ENCODE assay signal across 25 cellular contexts in the genomic region with DNA sequence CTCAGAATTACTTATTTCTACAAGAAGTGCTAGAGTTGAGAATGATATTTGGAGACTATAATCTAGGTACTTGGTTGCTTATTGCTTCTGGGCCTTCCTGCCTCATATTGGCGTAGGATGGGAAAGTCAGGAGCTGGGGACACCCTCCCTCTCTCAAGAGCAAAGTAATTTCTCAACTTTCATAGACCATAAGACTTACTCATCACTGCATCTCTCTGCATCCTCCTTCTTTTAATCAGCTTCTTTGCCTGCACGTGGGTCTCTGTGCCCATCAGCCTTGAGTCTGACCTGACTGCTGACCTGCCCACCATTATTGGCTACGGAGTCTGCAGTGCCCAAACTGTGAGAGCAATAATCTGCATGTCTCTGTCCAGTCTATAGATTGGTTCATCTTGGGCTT. TPM values are rescaled to one million over a fixed set of nuclear protein-coding genes. Genes with fewer than 3 reads are reported as not detected.
"Had no signal": no experiment of that assay in that cellular context is flagged by ENCODE, and none has a peak within 500 bp of the region (broad histone marks: within the 10 kb centered on the region; RNA-seq: fewer than 3 reads in every experiment).

No MANE protein-coding gene starts in this region.

- H3K36me3 ChIP-seq: heart left ventricle, ovary, right lobe of liver, thyroid gland, upper lobe of right lung had no signal

- H3K9me3 ChIP-seq: body of pancreas, heart left ventricle, ovary, right lobe of liver, thyroid gland, upper lobe of right lung had no signal

- H3K4me1 ChIP-seq: body of pancreas, foreskin keratinocyte, right lobe of liver, thyroid gland, upper lobe of right lung had no signal

- H3K9me3 Mint-ChIP-seq: endodermal cell; stimulated activated naive CD8-positive, alpha-beta T cell treated with anti-CD3 and anti-CD28 coated beads, Interleukin-15, amount 100 ng/mL, for 72 hours; T-helper 2 cell treated with Interferon-gamma antibody and Interleukin-4, amounts not matched to agents 5 μg/mL and 100 μg/mL, for 36 hours had no signal

- H3K27me3 ChIP-seq: body of pancreas, heart left ventricle, ovary, right lobe of liver, thyroid gland, upper lobe of right lung had no signal

- H3K4me3 ChIP-seq: body of pancreas, heart left ventricle, ovary, right lobe of liver, thyroid gland, upper lobe of right lung had no signal

- H3K27ac ChIP-seq: body of pancreas, foreskin keratinocyte, heart left ventricle, ovary, right lobe of liver, thyroid gland, upper lobe of right lung had no signal

- DNase-seq: activated CD4-positive, alpha-beta T cell treated with anti-CD3 and anti-CD28 coated beads for 36 hours; activated CD4-positive, CD25-positive, alpha-beta regulatory T cell; activated CD8-positive, alpha-beta memory T cell treated with anti-CD3 and anti-CD28 coated beads, Interleukin-2, amount 10 ng/mL, durations not matched to agents 7 days and 5 days; activated CD8-positive, alpha-beta T cell treated with anti-CD3 and anti-CD28 coated beads, Interleukin-2, amount 10 ng/mL, durations not matched to agents 7 days and 5 days; activated naive CD4-positive, alpha-beta T cell treated with Interleukin-2 at 50 U/mL for 16 hours; activated T-cell treated with anti-CD3 and anti-CD28 coated beads, Interleukin-2, amount 50 U/mL, for 48 hours; aorta; body of pancreas; endodermal cell; foreskin keratinocyte; heart left ventricle; left ventricle myocardium superior; ovary; right lobe of liver; stimulated activated CD4-positive, alpha-beta T cell treated with anti-CD3 and anti-CD28 coated beads, Interleukin-4, amount 100 ng/mL, for 1 hour; stimulated activated naive CD8-positive, alpha-beta T cell treated with anti-CD3 and anti-CD28 coated beads, Interleukin-15, amount 100 ng/mL, for 72 hours; T-helper 1 cell; thyroid gland; upper lobe of right lung had no signal

- H3K27ac Mint-ChIP-seq: activated CD4-positive, alpha-beta T cell treated with anti-CD3 and anti-CD28 coated beads for 36 hours; activated CD8-positive, alpha-beta memory T cell treated with anti-CD3 and anti-CD28 coated beads, Interleukin-2, amount 10 ng/mL, durations not matched to agents 7 days and 5 days; activated CD8-positive, alpha-beta T cell treated with anti-CD3 and anti-CD28 coated beads, Interleukin-2, amount 10 ng/mL, durations not matched to agents 7 days and 5 days; activated naive CD8-positive, alpha-beta T cell; endodermal cell; progenitor cell of endocrine pancreas; stimulated activated naive CD8-positive, alpha-beta T cell treated with anti-CD3 and anti-CD28 coated beads, Interleukin-15, amount 100 ng/mL, for 72 hours; T-helper 2 cell treated with Interferon-gamma antibody and Interleukin-4, amounts not matched to agents 5 μg/mL and 100 μg/mL, for 36 hours had no signal

- H3K36me3 Mint-ChIP-seq: activated CD8-positive, alpha-beta memory T cell treated with anti-CD3 and anti-CD28 coated beads, Interleukin-2, amount 10 ng/mL, durations not matched to agents 7 days and 5 days; activated naive CD8-positive, alpha-beta T cell had no signal

- ATAC-seq: activated CD4-positive, alpha-beta T cell treated with anti-CD3 and anti-CD28 coated beads for 36 hours; activated CD8-positive, alpha-beta T cell treated with anti-CD3 and anti-CD28 coated beads, Interleukin-2, amount 10 ng/mL, durations not matched to agents 7 days and 5 days; body of pancreas; esophagus mucosa; heart left ventricle; left ventricle myocardium superior; right lobe of liver; stimulated activated naive CD8-positive, alpha-beta T cell treated with anti-CD3 and anti-CD28 coated beads, Interleukin-15, amount 100 ng/mL, for 72 hours; upper lobe of right lung had no signal

- H3K4me1 Mint-ChIP-seq: endodermal cell had no signal

- H3K4me3 Mint-ChIP-seq: activated CD4-positive, alpha-beta T cell treated with anti-CD3 and anti-CD28 coated beads for 36 hours; activated CD8-positive, alpha-beta memory T cell treated with anti-CD3 and anti-CD28 coated beads, Interleukin-2, amount 10 ng/mL, durations not matched to agents 7 days and 5 days; activated CD8-positive, alpha-beta T cell treated with anti-CD3 and anti-CD28 coated beads, Interleukin-2, amount 10 ng/mL, durations not matched to agents 7 days and 5 days; activated naive CD8-positive, alpha-beta T cell; endodermal cell; stimulated activated naive CD8-positive, alpha-beta T cell treated with anti-CD3 and anti-CD28 coated beads, Interleukin-15, amount 100 ng/mL, for 72 hours; T-helper 2 cell treated with Interferon-gamma antibody and Interleukin-4, amounts not matched to agents 5 μg/mL and 100 μg/mL, for 36 hours had no signal

RNA-seq across cellular contexts. Expression of a gene that starts 27.3 kb away (rescaled TPM):
- total RNA-seq: activated CD8-positive, alpha-beta T cell treated with anti-CD3 and anti-CD28 coated beads, Interleukin-2, amount 10 ng/mL, durations not matched to agents 7 days and 5 days; body of pancreas; endodermal cell; esophagus mucosa; foreskin keratinocyte; lung microvascular endothelial cell; progenitor cell of endocrine pancreas; renal cortical epithelial cell; thyroid gland; upper lobe of right lung had no signal
